Comparison of ENCODE assay signal across 16 cellular contexts in the genomic region with DNA sequence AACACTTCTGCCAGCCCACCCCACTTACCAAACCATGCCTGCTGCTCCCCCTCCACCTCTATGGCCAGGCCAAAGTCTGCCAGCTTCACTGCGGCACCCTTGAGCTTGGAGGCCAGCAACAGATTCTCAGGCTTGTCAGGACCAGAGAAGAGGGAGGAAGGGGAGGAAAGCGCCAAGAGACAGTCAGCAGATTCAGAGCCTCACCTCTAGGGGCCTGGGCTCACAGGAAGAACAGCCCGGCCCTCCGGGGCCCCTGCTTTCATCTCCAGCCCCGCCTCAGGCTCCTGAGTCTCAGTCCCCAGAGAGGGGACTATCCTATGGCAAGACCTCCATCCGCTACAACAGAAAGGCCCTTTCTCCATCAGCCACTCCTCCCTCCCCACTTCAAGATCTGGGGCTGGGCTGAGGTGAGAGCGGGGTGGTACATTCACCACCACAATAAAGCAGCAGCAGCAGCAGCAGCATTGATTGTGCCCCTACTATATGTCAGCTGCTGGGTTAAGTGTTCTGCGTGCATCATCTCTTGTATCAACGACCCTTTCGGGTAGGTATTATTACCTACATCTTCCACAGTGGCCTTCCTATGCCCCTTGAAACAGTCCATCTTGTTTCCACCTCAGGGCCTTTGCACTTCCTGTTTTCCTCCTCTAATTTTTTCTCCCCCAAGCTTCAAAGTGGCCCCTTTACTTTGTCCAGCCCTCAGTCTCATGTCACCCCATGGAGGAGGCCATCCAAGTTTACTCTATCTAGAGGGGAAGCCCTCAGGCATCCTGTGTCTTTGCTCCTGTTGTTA. TPM values are rescaled to one million over a fixed set of nuclear protein-coding genes. Genes with fewer than 3 reads are reported as not detected.
"Had no signal": no experiment of that assay in that cellular context is flagged by ENCODE, and none has a peak within 500 bp of the region (broad histone marks: within the 10 kb centered on the region; RNA-seq: fewer than 3 reads in every experiment).

No MANE protein-coding gene starts in this region.

- H3K27ac ChIP-seq: testis had no signal

- H3K36me3 Mint-ChIP-seq: activated CD4-positive, alpha-beta memory T cell treated with anti-CD3 and anti-CD28 coated beads for 36 hours had no signal

- H3K9me3 ChIP-seq: testis had no signal

- H3K27me3 Mint-ChIP-seq: brain; stimulated activated naive CD8-positive, alpha-beta T cell treated with anti-CD3 and anti-CD28 coated beads, Interleukin-15, amount 100 ng/mL, for 72 hours had no signal

- H3K27me3 ChIP-seq: testis had no signal

- H3K4me1 Mint-ChIP-seq: stimulated activated naive CD8-positive, alpha-beta T cell treated with anti-CD3 and anti-CD28 coated beads, Interleukin-15, amount 100 ng/mL, for 72 hours had no signal

- DNase-seq: activated CD4-positive, alpha-beta memory T cell treated with anti-CD3 and anti-CD28 coated beads for 36 hours; activated CD4-positive, alpha-beta T cell treated with anti-CD3 and anti-CD28 coated beads for 1 hour; activated CD8-positive, alpha-beta memory T cell treated with anti-CD3 and anti-CD28 coated beads, Interleukin-2, amount 50 U/mL, for 48 hours; activated naive CD4-positive, alpha-beta T cell treated with anti-CD3 and anti-CD28 coated beads for 36 hours; amniotic stem cell; mesenchymal stem cell; nephron progenitor cell; stimulated activated CD4-positive, alpha-beta T cell treated with anti-CD3 and anti-CD28 coated beads, Interleukin-4, amount 100 ng/mL, for 24 hours; stimulated activated naive CD8-positive, alpha-beta T cell treated with anti-CD3 and anti-CD28 coated beads, Interleukin-15, amount 100 ng/mL, for 72 hours; testis had no signal

- H3K9me3 Mint-ChIP-seq: activated CD4-positive, alpha-beta memory T cell treated with anti-CD3 and anti-CD28 coated beads for 36 hours; activated naive CD4-positive, alpha-beta T cell treated with anti-CD3 and anti-CD28 coated beads for 36 hours; brain; dendritic cell treated with granulocyte-macrophage colony-stimulating factor and Interleukin-4, amounts not matched to agents 40 ng/mL and 50 ng/mL, for 4 days; nephron progenitor cell; stimulated activated naive CD8-positive, alpha-beta T cell treated with anti-CD3 and anti-CD28 coated beads, Interleukin-15, amount 100 ng/mL, for 72 hours had no signal

- H3K27ac Mint-ChIP-seq: activated CD4-positive, alpha-beta memory T cell treated with anti-CD3 and anti-CD28 coated beads for 36 hours; activated naive CD4-positive, alpha-beta T cell treated with anti-CD3 and anti-CD28 coated beads for 36 hours; dendritic cell treated with granulocyte-macrophage colony-stimulating factor and Interleukin-4, amounts not matched to agents 40 ng/mL and 50 ng/mL, for 4 days; nephron progenitor cell; stimulated activated naive CD8-positive, alpha-beta T cell treated with anti-CD3 and anti-CD28 coated beads, Interleukin-15, amount 100 ng/mL, for 72 hours had no signal

- H3K4me1 ChIP-seq: testis had no signal

- H3K4me3 Mint-ChIP-seq: activated CD4-positive, alpha-beta memory T cell treated with anti-CD3 and anti-CD28 coated beads for 36 hours; activated naive CD4-positive, alpha-beta T cell treated with anti-CD3 and anti-CD28 coated beads for 36 hours; brain; dendritic cell treated with granulocyte-macrophage colony-stimulating factor and Interleukin-4, amounts not matched to agents 40 ng/mL and 50 ng/mL, for 4 days; nephron progenitor cell; stimulated activated naive CD8-positive, alpha-beta T cell treated with anti-CD3 and anti-CD28 coated beads, Interleukin-15, amount 100 ng/mL, for 72 hours had no signal

- H3K4me3 ChIP-seq: testis had no signal

RNA-seq across cellular contexts. Expression of gene CAMK2A, which starts 36.0 kb away (rescaled TPM):
- total RNA-seq: activated CD4-positive, alpha-beta memory T cell treated with anti-CD3 and anti-CD28 coated beads for 36 hours; activated naive CD4-positive, alpha-beta T cell treated with anti-CD3 and anti-CD28 coated beads for 36 hours; glomerular endothelial cell; left lobe of liver; osteocyte; pulmonary artery endothelial cell had no signal

RNA-seq across cellular contexts. Expression of gene ARSI, which starts 49.1 kb away (rescaled TPM):
- total RNA-seq: activated CD4-positive, alpha-beta memory T cell treated with anti-CD3 and anti-CD28 coated beads for 36 hours; activated naive CD4-positive, alpha-beta T cell treated with anti-CD3 and anti-CD28 coated beads for 36 hours; pulmonary artery endothelial cell had no signal
